25 cellular contexts compared by ENCODE assay signal in the genomic region with DNA sequence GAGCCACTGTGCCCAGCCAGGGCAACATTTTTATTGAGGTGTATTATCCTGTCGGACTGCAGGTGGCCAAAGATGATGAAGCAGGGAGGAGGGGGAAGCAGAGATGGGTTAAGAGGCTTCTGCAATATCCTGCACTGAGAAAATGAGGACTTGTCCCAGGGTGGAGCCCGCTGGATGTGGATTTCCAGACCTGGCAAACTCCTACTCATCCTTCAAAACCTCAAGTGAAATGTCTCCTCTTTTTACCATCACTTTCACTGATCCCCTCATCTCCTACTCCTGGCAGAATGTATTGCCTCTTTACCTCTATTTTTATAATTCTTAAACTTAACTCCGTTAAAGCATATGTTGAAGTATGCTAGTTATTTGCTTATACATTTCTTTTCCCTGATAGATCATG.
DNase-seq lines count a peak whose midpoint lies in the region; ATAC-seq and TF ChIP-seq lines count a peak whose summit lies in the region.
"Had no signal": no experiment of that assay in that cellular context is flagged by ENCODE, and none has a peak within 500 bp of the region (broad histone marks: within the 10 kb centered on the region; RNA-seq: fewer than 3 reads in every experiment).

No MANE protein-coding gene starts in this region.

- DNase-seq in BE2C (peak; percentile 40), osteoblast (ENCODE audit: insufficient read length, low spot score, missing footprints) (peak; percentile 67), mesendoderm (no peak), Ammon's horn (ENCODE audit: low spot score) (no peak), upper lobe of right lung (no peak)
- no peak for DNase-seq in activated CD8-positive, alpha-beta T cell treated with anti-CD3 and anti-CD28 coated beads for 36 hours
- DNase-seq: 8988T; ACHN; C1 segment of cervical spinal cord; CD4-positive, alpha-beta memory T cell; CD4-positive, CD25-positive, alpha-beta regulatory T cell; CD8-positive, alpha-beta memory T cell; COR-L47; DMS 273 treated with DMSO at 0.1 percent for 48 hours; DMS153; DMS53; DMS79; DND-41; EL; GDM1 had no signal

- whole genome bisulfite sequencing in mesendoderm (ENCODE audit: extremely low coverage, insufficient coverage, low lambda C conversion rate) = no CpG with 5 or more reads among the region's 3 CpGs

- H3K18ac ChIP-seq in mesendoderm (ENCODE audit: low read length) = no peak overlapping the region

- TF ChIP-seq CTCF in BE2C (IDR thresholded peaks at IDR 0.05; ENCODE audit: low read depth, low read length) (no peak), HEK293 (tag by site-specific recombination; IDR thresholded peaks at IDR 0.05) (no peak), osteoblast (IDR thresholded peaks at IDR 0.05; ENCODE audit: extremely low read depth, low read depth, low read length) (no peak), upper lobe of right lung (IDR thresholded peaks at IDR 0.05) (no peak)
- no peak for TF ChIP-seq CTCF in activated CD8-positive, alpha-beta T cell treated with anti-CD3 and anti-CD28 coated beads for 36 hours (IDR thresholded peaks at IDR 0.05)

- H3K27ac ChIP-seq in BLaER1 (peak overlapping the region; percentile 44; the same call in 1 of the 2 replicates), HEK293 (ENCODE audit: extremely low read depth, low read depth, low read length) (no peak overlapping the region), osteoblast (ENCODE audit: low read depth, low read length) (no peak overlapping the region), mesendoderm (ENCODE audit: low read depth, low read length) (no peak overlapping the region), upper lobe of right lung (no peak overlapping the region)

- no peak for ATAC-seq in activated CD8-positive, alpha-beta T cell treated with anti-CD3 and anti-CD28 coated beads for 36 hours
- ATAC-seq in upper lobe of right lung = no peak
- ATAC-seq: GM12878 had no signal

- H3K36me3 Mint-ChIP-seq in activated CD8-positive, alpha-beta T cell treated with anti-CD3 and anti-CD28 coated beads for 36 hours (ENCODE audit: low read depth) = no peaks in the 10 kb centered on the region
- H3K36me3 Mint-ChIP-seq: CD14-positive monocyte; CD4-positive, alpha-beta memory T cell; CD4-positive, CD25-positive, alpha-beta regulatory T cell had no signal

- no peak overlapping the region for H2BK15ac ChIP-seq in mesendoderm (replicated peaks; ENCODE audit: low read depth)

- no peak overlapping the region for H4K8ac ChIP-seq in mesendoderm (ENCODE audit: low read depth, low read length)

- H4K5ac ChIP-seq in mesendoderm (ENCODE audit: low read length) = no peak overlapping the region

- H3K9me3 Mint-ChIP-seq in activated CD8-positive, alpha-beta T cell treated with anti-CD3 and anti-CD28 coated beads for 36 hours = no peaks in the 10 kb centered on the region
- H3K9me3 Mint-ChIP-seq: CD4-positive, CD25-positive, alpha-beta regulatory T cell; CD8-positive, alpha-beta memory T cell had no signal

- intact Hi-C loops in activated CD8-positive, alpha-beta T cell treated with anti-CD3 and anti-CD28 coated beads for 36 hours (cut with micrococcal nuclease) = no loop called here
- intact Hi-C loops in upper lobe of right lung (cut with DNase I) = no loop called here

- H3K4me3 Mint-ChIP-seq in activated CD8-positive, alpha-beta T cell treated with anti-CD3 and anti-CD28 coated beads for 36 hours = no peak overlapping the region
- H3K4me3 Mint-ChIP-seq: B cell; CD14-positive monocyte; CD4-positive, alpha-beta memory T cell; CD4-positive, CD25-positive, alpha-beta regulatory T cell; CD8-positive, alpha-beta memory T cell had no signal

- CTCF ChIA-PET in HEK293 (lab: Yijun Ruan, JAX) = interaction anchor here (0.9 kb wide), 1 partner anchor 127 kb away, joined by 7 read pairs; no protein-coding TSS in a partner anchor
- CTCF ChIA-PET in activated CD8-positive, alpha-beta T cell treated with anti-CD3 and anti-CD28 coated beads for 36 hours (lab: Charles Lee) = no interaction called here

- no peak overlapping the region for H3K9ac ChIP-seq in BLaER1
- H3K9ac ChIP-seq in mesendoderm (ENCODE audit: low read length) = no peak overlapping the region

- H3K4me2 ChIP-seq in BLaER1 = peak overlapping the region; percentile 46
- no peak overlapping the region for H3K4me2 ChIP-seq in osteoblast (ENCODE audit: insufficient read depth, low read length)
- no peak overlapping the region for H3K4me2 ChIP-seq in mesendoderm (ENCODE audit: low read length)

- H2AK5ac ChIP-seq in mesendoderm (ENCODE audit: low read length) = no peak overlapping the region

- no peak overlapping the region for H3K56ac ChIP-seq in mesendoderm (ENCODE audit: low read length)

- no peak overlapping the region for H3K23ac ChIP-seq in mesendoderm (ENCODE audit: low read length)

- no peaks in the 10 kb centered on the region for H3K4me1 Mint-ChIP-seq in activated CD8-positive, alpha-beta T cell treated with anti-CD3 and anti-CD28 coated beads for 36 hours (ENCODE audit: low read depth)
- H3K4me1 Mint-ChIP-seq: B cell; CD14-positive monocyte; CD4-positive, alpha-beta memory T cell; CD8-positive, alpha-beta memory T cell had no signal

- H3K9me3 ChIP-seq in BE2C = no peaks in the 10 kb centered on the region
- no peaks in the 10 kb centered on the region for H3K9me3 ChIP-seq in BLaER1
- no peaks in the 10 kb centered on the region for H3K9me3 ChIP-seq in HEK293 (ENCODE audit: control insufficient read depth, insufficient read depth, low read depth, low read length)
- H3K9me3 ChIP-seq in osteoblast (ENCODE audit: low read depth, low read length) = no peaks in the 10 kb centered on the region
- H3K9me3 ChIP-seq in upper lobe of right lung = no peaks in the 10 kb centered on the region

- POLR2A ChIA-PET in HEK293 (lab: Yijun Ruan, JAX) = no interaction called here
- POLR2A ChIA-PET in activated CD8-positive, alpha-beta T cell treated with anti-CD3 and anti-CD28 coated beads for 36 hours (lab: Charles Lee) = interaction anchor here (0.8 kb wide), 1 partner anchor 476 kb away, joined by 3 read pairs; a partner anchor contains a TSS

- H3K79me2 ChIP-seq in osteoblast (ENCODE audit: insufficient read depth, low read length) (no peaks in the 10 kb centered on the region), mesendoderm (ENCODE audit: control insufficient read depth, insufficient read depth, low read length) (no peaks in the 10 kb centered on the region)

- H3K27me3 Mint-ChIP-seq in activated CD8-positive, alpha-beta T cell treated with anti-CD3 and anti-CD28 coated beads for 36 hours = no peaks in the 10 kb centered on the region

- H3K27ac Mint-ChIP-seq in activated CD8-positive, alpha-beta T cell treated with anti-CD3 and anti-CD28 coated beads for 36 hours = no peak overlapping the region
- H3K27ac Mint-ChIP-seq: B cell had no signal

- H3K4me3 ChIP-seq in BE2C (ENCODE audit: low read depth, low read length) (no peak overlapping the region), BLaER1 (no peak overlapping the region), HEK293 (ENCODE audit: low read depth, low read length) (no peak overlapping the region), osteoblast (ENCODE audit: insufficient read depth, low read length) (no peak overlapping the region), mesendoderm (ENCODE audit: low read length) (no peak overlapping the region), upper lobe of right lung (no peak overlapping the region)
- H3K4me3 ChIP-seq: GM12878 had no signal

- H3K4ac ChIP-seq in mesendoderm (ENCODE audit: low read depth, low read length) = no peak overlapping the region

- H3K79me1 ChIP-seq in mesendoderm (ENCODE audit: low read length) = no peaks in the 10 kb centered on the region

- no peak overlapping the region for H2AFZ ChIP-seq in osteoblast (ENCODE audit: low read length)

- no peak overlapping the region for H2BK120ac ChIP-seq in mesendoderm (ENCODE audit: low read depth, low read length)

- H4K20me1 ChIP-seq in BLaER1 (peaks cover 12% of the 10 kb centered on the region), osteoblast (ENCODE audit: insufficient read depth, low read length) (no peaks in the 10 kb centered on the region)

- peaks cover 9% of the 10 kb centered on the region for H3K36me3 ChIP-seq in BE2C
- peaks cover 94% of the 10 kb centered on the region for H3K36me3 ChIP-seq in BLaER1
- H3K36me3 ChIP-seq in HEK293 (ENCODE audit: control insufficient read depth in 2 of 2, insufficient read depth in 1 of 2, low read length in 2 of 2) = no peaks in the 10 kb centered on the region
- H3K36me3 ChIP-seq in osteoblast (ENCODE audit: insufficient read depth, low read length) = no peaks in the 10 kb centered on the region
- H3K36me3 ChIP-seq in mesendoderm (ENCODE audit: control insufficient read depth, insufficient read depth, low read length) = no peaks in the 10 kb centered on the region
- no peaks in the 10 kb centered on the region for H3K36me3 ChIP-seq in upper lobe of right lung

- H2BK5ac ChIP-seq in mesendoderm (ENCODE audit: low read length) = no peak overlapping the region

- H3K27me3 ChIP-seq in BE2C = no peaks in the 10 kb centered on the region
- H3K27me3 ChIP-seq in BLaER1 = no peaks in the 10 kb centered on the region
- H3K27me3 ChIP-seq in osteoblast (ENCODE audit: insufficient read depth, low read length) = peaks cover 14% of the 10 kb centered on the region
- no peaks in the 10 kb centered on the region for H3K27me3 ChIP-seq in mesendoderm (ENCODE audit: insufficient read depth, low read length, poor library complexity)
- no peaks in the 10 kb centered on the region for H3K27me3 ChIP-seq in upper lobe of right lung

- H3K4me1 ChIP-seq in BE2C (peaks cover 41% of the 10 kb centered on the region), BLaER1 (peaks cover 48% of the 10 kb centered on the region), HEK293 (ENCODE audit: control insufficient read depth, insufficient read depth, low read length) (no peaks in the 10 kb centered on the region), osteoblast (ENCODE audit: insufficient read depth, low read length) (no peaks in the 10 kb centered on the region), mesendoderm (ENCODE audit: control insufficient read depth, low read depth, low read length) (no peaks in the 10 kb centered on the region), upper lobe of right lung (no peaks in the 10 kb centered on the region)

TF ChIP-seq in HEK293, 187 proteins besides CTCF, POLR2A, EP300 and RAD21:
- no peak for TF ChIP-seq BCL11A (tag by site-specific recombination; IDR thresholded peaks at IDR 0.05; ENCODE audit: low read depth)
- TF ChIP-seq ZFP3 (tag by site-specific recombination; IDR thresholded peaks at IDR 0.05; ENCODE audit: low read depth) = peak; percentile 86
- no peak for TF ChIP-seq KLF1 (tag by site-specific recombination; IDR thresholded peaks at IDR 0.05)
- no peak for TF ChIP-seq ZNF544 (tag by site-specific recombination; IDR thresholded peaks at IDR 0.05)
- no peak for TF ChIP-seq PRDM1 (tag by site-specific recombination; IDR thresholded peaks at IDR 0.05)

Comparison
In these comparisons a context has a peak if more than half of its experiments do, and no peak if none do; other contexts are left out.
1. DNase-seq: peak in BE2C (single experiment) and osteoblast (single experiment); none in mesendoderm (single experiment), Ammon's horn (single experiment), activated CD8-positive, alpha-beta T cell treated with anti-CD3 and anti-CD28 coated beads for 36 hours (single experiment) and upper lobe of right lung (single experiment).